In genomic region chr20:19783966-19784401, GRCh38 we compare ENCODE assay signal across 12 cellular contexts. TPM values are rescaled to one million over a fixed set of nuclear protein-coding genes. Genes with fewer than 3 reads are reported as not detected.
DNase-seq lines count a peak whose midpoint lies in the region; ATAC-seq, FAIRE-seq and TF ChIP-seq lines count a peak whose summit lies in the region.
"Had no signal": no experiment of that assay in that cellular context is flagged by ENCODE, and none has a peak within 500 bp of the region (broad histone marks: within the 10 kb centered on the region; RNA-seq: fewer than 3 reads in every experiment).

No MANE protein-coding gene starts in this region.

- CTCF ChIA-PET in MCF 10A (lab: Yijun Ruan, JAX): interaction anchor here (0.6 to 9.6 kb wide), 38 partner anchors 8 to 1128 kb away, joined by 3 to 181 read pairs (median 6); partner anchors contain the start of gene NAA20

- no peak overlapping the region for H3K4me3 Mint-ChIP-seq in MCF 10A (ENCODE audit: unreplicated experiment)
- H3K4me3 Mint-ChIP-seq: activated naive CD4-positive, alpha-beta T cell treated with anti-CD3 and anti-CD28 coated beads, Interleukin-2, amount 50 U/mL, for 24 hours; stimulated activated effector memory CD8-positive, alpha-beta T cell treated with anti-CD3 and anti-CD28 coated beads, Interleukin-12 subunit alpha, Interleukin-12 subunit beta, amount 100 ng/mL, for 72 hours had no signal

- POLR2A ChIA-PET in MCF 10A (lab: Yijun Ruan, JAX): interaction anchor here (0.6 to 6.7 kb wide), 18 partner anchors 10 to 268 kb away, joined by 3 to 154 read pairs (median 4); partner anchors contain the start of genes CFAP61, CRNKL1 and RIN2

- H3K36me3 ChIP-seq in kidney (ENCODE audit: control insufficient read depth in 1 of 2, insufficient read depth in 2 of 2, low read length in 2 of 2): no peaks in the 10 kb centered on the region
- no peaks in the 10 kb centered on the region for H3K36me3 ChIP-seq in upper lobe of left lung

- no TSS peak for BruUV-seq in MCF 10A (replicated peaks; lab: Mats Ljungman, UMichigan)

- peaks cover 12 to 24% of the 10 kb centered on the region in 2 donors for H3K4me1 ChIP-seq in kidney (ENCODE audit: control insufficient read depth in 1 of 2, insufficient read depth in 1 of 2, low read depth in 1 of 2, low read length in 2 of 2)
- H3K4me1 ChIP-seq in upper lobe of left lung: peaks cover 34 to 42% (median 37%) of the 10 kb centered on the region in 4 donors

- H3K9me3 Mint-ChIP-seq in MCF 10A (ENCODE audit: unreplicated experiment): peaks cover 11% of the 10 kb centered on the region
- H3K9me3 Mint-ChIP-seq: activated naive CD4-positive, alpha-beta T cell treated with anti-CD3 and anti-CD28 coated beads, Interleukin-2, amount 50 U/mL, for 24 hours had no signal

- H3K27me3 ChIP-seq in upper lobe of left lung: no peaks in the 10 kb centered on the region

- no peak overlapping the region for H3K4me3 ChIP-seq in kidney (ENCODE audit: low read length in 2 of 2)
- no peak overlapping the region for H3K4me3 ChIP-seq in upper lobe of left lung

- H3K9me3 ChIP-seq in kidney (ENCODE audit: control insufficient read depth in 1 of 2, low read length in 2 of 2) (peaks cover 0 to 4% of the 10 kb centered on the region in 2 donors), upper lobe of left lung (no peaks in the 10 kb centered on the region)

- ATAC-seq in upper lobe of left lung (ENCODE audit: low FRiP score in 2 of 2): peak in 1 of 2 donors; percentile 49

- FAIRE-seq in kidney (lab: Jason Lieb, UNC): no peak

- TF ChIP-seq CTCF in MCF 10A (IDR thresholded peaks at IDR 0.05; ENCODE audit: unreplicated experiment): no peak
- TF ChIP-seq CTCF in kidney (IDR thresholded peaks at IDR 0.05; ENCODE audit: borderline replicate concordance, extremely low read depth, insufficient read depth): no peak
- TF ChIP-seq CTCF in upper lobe of left lung (IDR thresholded peaks at IDR 0.05): no peak

- peak; percentile 37 to 58 for DNase-seq in NCI-H2081 (lab: John Stamatoyannopoulos, UW)
- no peak for DNase-seq in NCI-H2081 treated with DMSO at 0.1 percent for 48 hours (lab: John Stamatoyannopoulos, UW)
- peak; percentile 70 for DNase-seq in MCF 10A (ENCODE audit: unreplicated experiment)
- peak; percentile 74 for DNase-seq in kidney
- DNase-seq in upper lobe of left lung: peak in 1 of 2 donors; percentile 42
- DNase-seq in AG20443 (ENCODE audit: low spot score): no peak
- no peak for DNase-seq in medulla oblongata (ENCODE audit: extremely low spot score)
- no peak for DNase-seq in stimulated activated naive CD4-positive, alpha-beta T cell (lab: John Stamatoyannopoulos, UW)
- DNase-seq: Karpas-422 had no signal

- H3K27me3 Mint-ChIP-seq in MCF 10A (ENCODE audit: insufficient read depth, unreplicated experiment): no peaks in the 10 kb centered on the region

- H3K27ac ChIP-seq in kidney (ENCODE audit: low read depth in 2 of 2, low read length in 2 of 2) (peak overlapping the region in 1 of 2 donors; percentile 25), upper lobe of left lung (peak overlapping the region; percentile 9 to 78 (median 73))

- TF ChIP-seq EP300 in upper lobe of left lung (IDR thresholded peaks at IDR 0.05): no peak

- 48 to 60% methylated on average over 1 to 7 of the region's 7 CpGs for WGBS in upper lobe of left lung, 2 donors

- H3K9ac ChIP-seq in kidney (ENCODE audit: low read length in 2 of 2): no peak overlapping the region

- H3K27ac Mint-ChIP-seq in MCF 10A (ENCODE audit: low read depth, unreplicated experiment): peak overlapping the region; percentile 86
- H3K27ac Mint-ChIP-seq: activated naive CD4-positive, alpha-beta T cell treated with anti-CD3 and anti-CD28 coated beads, Interleukin-2, amount 50 U/mL, for 24 hours; stimulated activated effector memory CD8-positive, alpha-beta T cell treated with anti-CD3 and anti-CD28 coated beads, Interleukin-12 subunit alpha, Interleukin-12 subunit beta, amount 100 ng/mL, for 72 hours had no signal

- intact Hi-C loops in MCF 10A (cut with micrococcal nuclease): no loop called here
- intact Hi-C loops in kidney (cut with DNase I): loop anchor here (10.0 kb wide), 2 partner anchors 89 to 211 kb away; no protein-coding TSS in a partner anchor

- TF ChIP-seq POLR2A in upper lobe of left lung (IDR thresholded peaks at IDR 0.05): no peak

- H3K36me3 Mint-ChIP-seq in MCF 10A (ENCODE audit: insufficient read depth, unreplicated experiment): no peaks in the 10 kb centered on the region
- H3K36me3 Mint-ChIP-seq: activated naive CD4-positive, alpha-beta T cell treated with anti-CD3 and anti-CD28 coated beads, Interleukin-2, amount 50 U/mL, for 24 hours; stimulated activated effector memory CD8-positive, alpha-beta T cell treated with anti-CD3 and anti-CD28 coated beads, Interleukin-12 subunit alpha, Interleukin-12 subunit beta, amount 100 ng/mL, for 72 hours had no signal

- peaks cover 57% of the 10 kb centered on the region for H3K4me1 Mint-ChIP-seq in MCF 10A (ENCODE audit: insufficient read depth, unreplicated experiment)
- H3K4me1 Mint-ChIP-seq: activated naive CD4-positive, alpha-beta T cell treated with anti-CD3 and anti-CD28 coated beads, Interleukin-2, amount 50 U/mL, for 24 hours; stimulated activated effector memory CD8-positive, alpha-beta T cell treated with anti-CD3 and anti-CD28 coated beads, Interleukin-12 subunit alpha, Interleukin-12 subunit beta, amount 100 ng/mL, for 72 hours had no signal

RNA-seq across cellular contexts. Expression of gene RIN2, which starts 25.9 kb away (rescaled TPM):
- total RNA-seq in MCF 10A (2022): 16.8 and 23.9 TPM in 2 replicates
- total RNA-seq in kidney: 109 TPM
- 20.2 TPM for polyA plus RNA-seq in kidney (ENCODE audit: insufficient read depth, low read depth, low replicate concordance)
- total RNA-seq in upper lobe of left lung: 100 to 1,000 TPM in 5 of 6 donors, 10 to 100 TPM in 1; 89.5 to 149 (median 109) TPM
- total RNA-seq: T-helper 1 cell treated with Interleukin-12 subunit alpha and Interleukin-12 subunit beta and Interleukin-4 antibody, amounts not matched to agents 30 ng/mL and 1 ng/mL, for 36 hours had no signal

Comparison
In these comparisons a context has a peak if more than half of its experiments do, and no peak if none do; other contexts are left out.
1. DNase-seq: peak in NCI-H2081 (2 of 2), MCF 10A (single experiment) and kidney (single experiment); none in NCI-H2081 treated with DMSO at 0.1 percent for 48 hours (single experiment), AG20443 (single experiment), medulla oblongata (single experiment) and stimulated activated naive CD4-positive, alpha-beta T cell (0 of 6).